ENCODE assay signal across 15 cellular contexts in the genomic region with DNA sequence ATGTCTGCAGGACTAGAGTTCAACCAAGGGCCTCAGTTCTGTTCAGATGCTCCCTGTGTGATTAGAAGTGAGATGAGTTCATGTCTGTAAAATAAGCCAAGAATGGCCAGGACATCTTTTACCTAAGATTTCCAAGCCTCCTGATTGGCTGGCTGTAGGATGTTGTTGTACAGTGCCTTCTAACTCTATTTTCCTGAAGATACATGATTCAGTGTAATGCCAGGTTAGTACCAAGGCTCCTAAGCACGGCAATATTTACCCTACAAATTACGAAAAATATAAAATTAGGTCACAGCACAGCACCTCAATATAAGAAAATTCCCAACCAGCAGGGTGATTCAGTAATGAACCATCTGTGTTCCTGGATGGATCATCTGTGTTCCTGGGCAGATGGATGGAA.
"Had no signal": no experiment of that assay in that cellular context is flagged by ENCODE, and none has a peak within 500 bp of the region (broad histone marks: within the 10 kb centered on the region; RNA-seq: fewer than 3 reads in every experiment).

No MANE protein-coding gene starts in this region.

- ATAC-seq: gastroesophageal sphincter, left cardiac atrium, left ventricle myocardium superior had no signal

- H3K9me3 Mint-ChIP-seq: activated T-cell treated with anti-CD3 and anti-CD28 coated beads, Interleukin-2, amount 50 U/mL, for 4 hours; neural progenitor cell had no signal

- H3K27me3 Mint-ChIP-seq: activated CD4-positive, alpha-beta T cell treated with anti-CD3 and anti-CD28 coated beads, Interleukin-2, amount 10 ng/mL, durations not matched to agents 24 days and 14 days; type B pancreatic cell had no signal

- DNase-seq: activated CD4-positive, alpha-beta T cell treated with anti-CD3 and anti-CD28 coated beads, Interleukin-2, amount 10 ng/mL, durations not matched to agents 24 days and 14 days; activated CD8-positive, alpha-beta memory T cell treated with anti-CD3 and anti-CD28 coated beads, Interleukin-2, amount 50 U/mL, for 4 hours; activated naive CD4-positive, alpha-beta T cell treated with Interleukin-2 at 50 U/mL for 16 hours; activated T-cell treated with anti-CD3 and anti-CD28 coated beads, Interleukin-2, amount 50 U/mL, for 4 hours; amniotic stem cell; brain microvascular endothelial cell; hippocampal formation; left cardiac atrium; left ventricle myocardium superior; occipital lobe; stimulated activated naive CD4-positive, alpha-beta T cell treated with Interleukin-2 at 50 U/mL for 16 hours; uterus had no signal

- H3K4me3 Mint-ChIP-seq: activated CD4-positive, alpha-beta T cell treated with anti-CD3 and anti-CD28 coated beads, Interleukin-2, amount 10 ng/mL, durations not matched to agents 24 days and 14 days; activated T-cell treated with anti-CD3 and anti-CD28 coated beads, Interleukin-2, amount 50 U/mL, for 4 hours; neural progenitor cell; type B pancreatic cell had no signal

- H3K27ac Mint-ChIP-seq: neural progenitor cell had no signal
